18 cellular contexts compared by ENCODE assay signal in the genomic region with DNA sequence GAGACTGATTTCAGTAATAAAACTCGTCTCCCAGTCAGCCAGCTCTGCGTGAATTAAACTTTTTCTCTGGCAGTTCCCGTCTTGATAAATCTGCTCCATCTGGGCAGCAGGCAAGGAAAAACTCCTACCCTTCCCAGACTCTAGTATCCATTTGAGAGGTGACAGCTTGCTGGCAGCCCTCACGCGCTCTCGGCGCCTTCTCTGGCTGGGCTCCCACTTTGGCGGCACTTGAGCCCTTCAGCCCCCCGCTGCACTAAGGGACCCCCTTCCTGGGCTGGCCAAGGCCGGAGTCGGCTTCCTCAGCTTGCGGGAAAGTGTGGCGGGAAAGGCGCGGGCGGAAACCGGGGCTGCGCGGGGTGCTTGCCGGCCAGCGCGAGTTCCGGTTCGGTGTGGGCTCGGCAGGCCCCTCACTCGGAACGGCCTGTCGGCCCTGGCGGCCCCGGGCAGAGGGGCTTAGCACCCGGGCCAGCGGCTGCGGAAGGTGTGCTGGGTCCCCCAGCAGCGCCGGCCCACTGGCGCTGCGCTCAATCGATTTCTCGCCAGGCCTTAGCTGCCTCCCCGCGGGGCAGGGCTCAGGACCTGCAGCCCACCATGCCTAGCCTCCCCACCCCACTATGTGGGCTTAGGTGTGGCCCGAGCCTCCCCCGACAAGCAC. TPM values are rescaled to one million over a fixed set of nuclear protein-coding genes. Genes with fewer than 3 reads are reported as not detected.
A peak's percentile ranks its signal among the peaks of the same experiment; 100 is the strongest.
DNase-seq lines count a peak whose midpoint lies in the region; TF ChIP-seq lines count a peak whose summit lies in the region.
"Had no signal": no experiment of that assay in that cellular context is flagged by ENCODE, and none has a peak within 500 bp of the region (broad histone marks: within the 10 kb centered on the region; RNA-seq: fewer than 3 reads in every experiment).

No MANE protein-coding gene starts in this region.

- H3K27ac ChIP-seq in tibial artery (peak overlapping the region; percentile 33 to 43), vagina (no peak overlapping the region)
- H3K27ac ChIP-seq: 22Rv1, neutrophil, Peyer's patch, tibial nerve had no signal

- intact Hi-C loops in tibial artery (cut with DNase I; ENCODE audit: low total_unique reads) (no loop called here), vagina (cut with DNase I) (no loop called here)
- intact Hi-C loops in activated T-helper 1 cell treated with anti-CD3 and anti-CD28 coated beads, Interleukin-12 subunit alpha, Interleukin-12 subunit beta, Interleukin-2, Interleukin-4 antibody, amounts not matched to agents 30 ng/mL and 10 ng/mL and 1 ng/mL, durations not matched to agents 14 hours and 24 hours and 36 hours (cut with micrococcal nuclease): no loop called here

- H3K27ac Mint-ChIP-seq in nephron progenitor cell: peak overlapping the region; percentile 59
- no peak overlapping the region for H3K27ac Mint-ChIP-seq in activated T-helper 1 cell treated with anti-CD3 and anti-CD28 coated beads, Interleukin-12 subunit alpha, Interleukin-12 subunit beta, Interleukin-2, Interleukin-4 antibody, amounts not matched to agents 30 ng/mL and 10 ng/mL and 1 ng/mL, durations not matched to agents 14 hours and 24 hours and 36 hours
- H3K27ac Mint-ChIP-seq: activated naive CD4-positive, alpha-beta T cell treated with anti-CD3 and anti-CD28 coated beads, Interleukin-2, amount 50 U/mL, for 72 hours; CD14-positive monocyte; WTC11 had no signal

- H3K4me3 Mint-ChIP-seq in nephron progenitor cell: no peak overlapping the region
- no peak overlapping the region for H3K4me3 Mint-ChIP-seq in activated T-helper 1 cell treated with anti-CD3 and anti-CD28 coated beads, Interleukin-12 subunit alpha, Interleukin-12 subunit beta, Interleukin-2, Interleukin-4 antibody, amounts not matched to agents 30 ng/mL and 10 ng/mL and 1 ng/mL, durations not matched to agents 14 hours and 24 hours and 36 hours
- H3K4me3 Mint-ChIP-seq: WTC11 had no signal

- H3K36me3 ChIP-seq in tibial artery: no peaks in the 10 kb centered on the region
- no peaks in the 10 kb centered on the region for H3K36me3 ChIP-seq in vagina
- H3K36me3 ChIP-seq: neutrophil, Peyer's patch, tibial nerve had no signal

- no peak for TF ChIP-seq CTCF in fibroblast of the aortic adventitia (IDR thresholded peaks at IDR 0.05; ENCODE audit: insufficient read depth, low read length)
- no peak for TF ChIP-seq CTCF in nephron progenitor cell (IDR thresholded peaks at IDR 0.05)
- no peak for TF ChIP-seq CTCF in tibial artery (IDR thresholded peaks at IDR 0.05)
- TF ChIP-seq CTCF in vagina (IDR thresholded peaks at IDR 0.05): no peak

- H3K4me1 ChIP-seq in tibial artery (peaks cover 0 to 38% (median 13%) of the 10 kb centered on the region in 4 donors), vagina (peaks cover 8% of the 10 kb centered on the region)
- H3K4me1 ChIP-seq: Peyer's patch had no signal

- no peak for TF ChIP-seq POLR2A in vagina (IDR thresholded peaks at IDR 0.05)

- peaks cover 24% of the 10 kb centered on the region for H3K9me3 Mint-ChIP-seq in nephron progenitor cell
- H3K9me3 Mint-ChIP-seq in activated T-helper 1 cell treated with anti-CD3 and anti-CD28 coated beads, Interleukin-12 subunit alpha, Interleukin-12 subunit beta, Interleukin-2, Interleukin-4 antibody, amounts not matched to agents 30 ng/mL and 10 ng/mL and 1 ng/mL, durations not matched to agents 14 hours and 24 hours and 36 hours: no peaks in the 10 kb centered on the region
- H3K9me3 Mint-ChIP-seq: activated naive CD4-positive, alpha-beta T cell treated with anti-CD3 and anti-CD28 coated beads, Interleukin-2, amount 50 U/mL, for 72 hours had no signal

- H3K4me3 ChIP-seq in fibroblast of the aortic adventitia (ENCODE audit: low read depth, low read length) (no peak overlapping the region), tibial artery (peak overlapping the region; percentile 25 to 48), vagina (peak overlapping the region in 1 of 2 donors; percentile 41)

- H3K27me3 Mint-ChIP-seq in nephron progenitor cell (ENCODE audit: low read depth, poor library complexity): peaks cover 8% of the 10 kb centered on the region
- peaks cover 40% of the 10 kb centered on the region for H3K27me3 Mint-ChIP-seq in activated T-helper 1 cell treated with anti-CD3 and anti-CD28 coated beads, Interleukin-12 subunit alpha, Interleukin-12 subunit beta, Interleukin-2, Interleukin-4 antibody, amounts not matched to agents 30 ng/mL and 10 ng/mL and 1 ng/mL, durations not matched to agents 14 hours and 24 hours and 36 hours (ENCODE audit: insufficient read depth)

- peaks cover 11% of the 10 kb centered on the region for H3K36me3 Mint-ChIP-seq in nephron progenitor cell (ENCODE audit: low read depth)
- H3K36me3 Mint-ChIP-seq in activated T-helper 1 cell treated with anti-CD3 and anti-CD28 coated beads, Interleukin-12 subunit alpha, Interleukin-12 subunit beta, Interleukin-2, Interleukin-4 antibody, amounts not matched to agents 30 ng/mL and 10 ng/mL and 1 ng/mL, durations not matched to agents 14 hours and 24 hours and 36 hours (ENCODE audit: low read depth): no peaks in the 10 kb centered on the region
- H3K36me3 Mint-ChIP-seq: activated naive CD4-positive, alpha-beta T cell treated with anti-CD3 and anti-CD28 coated beads, Interleukin-2, amount 50 U/mL, for 72 hours; WTC11 had no signal

- peaks cover 30% of the 10 kb centered on the region for H3K4me1 Mint-ChIP-seq in nephron progenitor cell
- H3K4me1 Mint-ChIP-seq in activated T-helper 1 cell treated with anti-CD3 and anti-CD28 coated beads, Interleukin-12 subunit alpha, Interleukin-12 subunit beta, Interleukin-2, Interleukin-4 antibody, amounts not matched to agents 30 ng/mL and 10 ng/mL and 1 ng/mL, durations not matched to agents 14 hours and 24 hours and 36 hours (ENCODE audit: low read depth): peaks cover 6% of the 10 kb centered on the region

- DNase-seq in DMS 273 (lab: John Stamatoyannopoulos, UW; ENCODE audit: unreplicated experiment) (peak; percentile 16), DMS 273 treated with DMSO at 0.1 percent for 48 hours (lab: John Stamatoyannopoulos, UW) (no peak), fibroblast of the aortic adventitia (ENCODE audit: low read depth) (peak; percentile 70), nephron progenitor cell (no peak), tibial artery (no peak), cerebellar cortex (ENCODE audit: low spot score) (no peak), vagina (ENCODE audit: extremely low spot score in 2 of 2) (no peak)
- no peak for DNase-seq in activated T-helper 1 cell treated with anti-CD3 and anti-CD28 coated beads, Interleukin-12 subunit alpha, Interleukin-12 subunit beta, Interleukin-2, Interleukin-4 antibody, amounts not matched to agents 30 ng/mL and 10 ng/mL and 1 ng/mL, durations not matched to agents 14 hours and 24 hours and 36 hours (ENCODE audit: low spot score)
- DNase-seq: NCI-H524 treated with DMSO at 0.1 percent for 48 hours; Peyer's patch; stimulated activated CD4-positive, alpha-beta T cell treated with anti-CD3 and anti-CD28 coated beads, Interleukin-15, amount 100 ng/mL, for 24 hours; T-helper 1 cell had no signal

- H3K27me3 ChIP-seq in tibial artery: peaks cover 0 to 8% of the 10 kb centered on the region in 2 donors
- H3K27me3 ChIP-seq in vagina: no peaks in the 10 kb centered on the region
- H3K27me3 ChIP-seq: Peyer's patch had no signal

- H3K9me3 ChIP-seq in tibial artery (no peaks in the 10 kb centered on the region), vagina (no peaks in the 10 kb centered on the region)
- H3K9me3 ChIP-seq: neutrophil, Peyer's patch, tibial nerve had no signal

RNA-seq across cellular contexts. Expression of gene GMPR, which starts 21.8 kb away (rescaled TPM):
- total RNA-seq in fibroblast of the aortic adventitia (ENCODE audit: low replicate concordance) (2.5 and 24.8 TPM in 2 replicates), vagina (2.0 TPM)
- 0.96 and 1.2 TPM in 2 replicates for total RNA-seq in activated T-helper 1 cell treated with anti-CD3 and anti-CD28 coated beads, Interleukin-12 subunit alpha, Interleukin-12 subunit beta, Interleukin-2, Interleukin-4 antibody, amounts not matched to agents 30 ng/mL and 10 ng/mL and 1 ng/mL, durations not matched to agents 14 hours and 24 hours and 36 hours

Comparison
In these comparisons a context has a peak if more than half of its experiments do, and no peak if none do; other contexts are left out.
1. DNase-seq: peak in DMS 273 (single experiment) and fibroblast of the aortic adventitia (single experiment); none in DMS 273 treated with DMSO at 0.1 percent for 48 hours (single experiment), nephron progenitor cell (single experiment), tibial artery (0 of 2), activated T-helper 1 cell treated with anti-CD3 and anti-CD28 coated beads, Interleukin-12 subunit alpha, Interleukin-12 subunit beta, Interleukin-2, Interleukin-4 antibody, amounts not matched to agents 30 ng/mL and 10 ng/mL and 1 ng/mL, durations not matched to agents 14 hours and 24 hours and 36 hours (single experiment), cerebellar cortex (single experiment) and vagina (0 of 2).